Comparison of ENCODE assay signal across 18 cellular contexts in the genomic region with DNA sequence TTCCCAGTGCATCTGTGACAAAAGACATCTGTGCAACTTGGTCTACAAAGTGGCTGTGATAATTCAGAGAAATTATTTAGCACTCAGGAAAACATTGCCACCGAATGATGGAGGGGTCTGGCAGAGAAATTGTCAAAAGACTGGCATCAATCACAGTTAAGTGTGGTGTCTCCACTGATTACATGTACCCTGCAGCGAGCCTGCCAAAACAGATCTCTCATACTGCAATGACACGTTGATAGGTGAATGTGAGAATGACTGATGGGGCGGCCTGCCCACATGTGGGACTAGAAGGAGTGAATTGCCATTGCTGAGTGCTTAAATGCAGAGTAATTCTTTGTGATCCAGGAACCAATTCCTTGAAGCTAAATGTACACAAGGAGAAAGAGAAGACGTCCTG.
"Had no signal": no experiment of that assay in that cellular context is flagged by ENCODE, and none has a peak within 500 bp of the region (broad histone marks: within the 10 kb centered on the region; RNA-seq: fewer than 3 reads in every experiment).

No MANE protein-coding gene starts in this region.

- H3K27me3 ChIP-seq: dorsolateral prefrontal cortex, neutrophil, right lobe of liver, suprapubic skin, thyroid gland, upper lobe of left lung, uterus had no signal

- H3K4me1 ChIP-seq: right lobe of liver, suprapubic skin, thyroid gland, upper lobe of left lung, uterus had no signal

- H3K9me3 ChIP-seq: neutrophil, right lobe of liver, suprapubic skin, thyroid gland, upper lobe of left lung, uterus had no signal

- ATAC-seq: naive thymus-derived CD4-positive, alpha-beta T cell; right lobe of liver; stimulated activated effector memory CD8-positive, alpha-beta T cell treated with anti-CD3 and anti-CD28 coated beads, Interleukin-12 subunit alpha, Interleukin-12 subunit beta, amount 100 ng/mL, for 72 hours; stimulated activated naive CD8-positive, alpha-beta T cell treated with anti-CD3 and anti-CD28 coated beads, Interleukin-15, Interleukin-2, amounts not matched to agents 100 U/mL and 50 U/mL, for 24 hours had no signal

- H3K4me3 ChIP-seq: dorsolateral prefrontal cortex, right lobe of liver, suprapubic skin, thyroid gland, upper lobe of left lung, uterus had no signal

- H3K36me3 ChIP-seq: neutrophil, right lobe of liver, suprapubic skin, thyroid gland, upper lobe of left lung, uterus had no signal

- DNase-seq: cortex of kidney; dorsolateral prefrontal cortex; effector CD8-positive, alpha-beta T cell; foreskin melanocyte; hypothalamus; islet precursor cell; naive thymus-derived CD4-positive, alpha-beta T cell; nephron progenitor cell; right lobe of liver; stimulated activated CD4-positive, alpha-beta T cell treated with anti-CD3 and anti-CD28 coated beads, Interleukin-4, amount 100 ng/mL, for 1 hour; stimulated activated CD8-positive, alpha-beta memory T cell treated with anti-CD3 and anti-CD28 coated beads, Interleukin-4, amount 100 ng/mL, for 48 hours; stimulated activated naive CD8-positive, alpha-beta T cell treated with anti-CD3 and anti-CD28 coated beads, Interleukin-15, Interleukin-2, amounts not matched to agents 100 U/mL and 50 U/mL, for 24 hours; thyroid gland; upper lobe of left lung; uterus had no signal

- H3K27ac ChIP-seq: dorsolateral prefrontal cortex, neutrophil, right lobe of liver, suprapubic skin, thyroid gland, upper lobe of left lung, uterus had no signal
